In the genomic region with DNA sequence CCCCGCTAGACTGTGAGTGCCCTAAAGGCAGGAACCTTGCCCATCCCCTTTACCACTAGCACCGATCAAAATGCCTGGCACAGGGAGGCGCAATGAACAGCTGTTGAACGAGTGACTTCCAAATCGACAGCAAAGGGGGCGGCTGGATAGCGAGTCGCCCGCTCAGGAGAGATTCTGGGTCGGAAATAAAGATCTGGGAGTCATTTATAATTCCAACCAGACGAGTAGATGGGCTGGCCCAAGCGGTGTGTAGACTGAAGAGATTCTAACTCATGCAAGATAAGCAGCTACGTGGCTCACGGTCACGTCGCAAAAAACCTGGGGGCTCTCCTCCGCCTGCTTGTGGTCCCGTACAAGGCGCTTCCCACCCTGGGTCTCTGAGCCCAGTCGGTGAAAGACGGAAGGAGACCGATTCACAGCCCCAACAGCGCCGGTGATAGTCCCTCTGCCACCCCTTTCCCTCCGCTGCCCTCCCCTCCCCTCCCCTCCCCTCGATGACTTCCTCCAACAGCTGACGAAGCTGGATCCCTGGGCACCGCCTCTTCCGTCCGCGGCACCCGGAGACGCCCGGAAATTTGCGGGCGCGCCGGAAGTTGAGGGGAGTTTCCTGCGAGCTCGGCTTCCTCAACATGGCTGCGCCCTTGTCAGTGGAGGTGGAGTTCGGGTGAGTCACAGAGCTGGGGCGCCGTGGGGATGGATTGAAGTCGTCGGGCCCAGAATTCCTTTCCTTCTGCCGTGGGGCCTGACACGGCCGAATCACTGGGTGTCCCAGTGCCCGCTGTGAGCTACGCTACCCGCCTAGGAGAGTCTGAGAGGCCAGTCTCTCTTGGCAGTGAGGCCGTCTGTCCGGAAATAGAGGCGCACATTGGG, we compare ENCODE assay signal across 8 cellular contexts. TPM values are rescaled to one million over a fixed set of nuclear protein-coding genes. Genes with fewer than 3 reads are reported as not detected.
A peak's percentile ranks its signal among the peaks of the same experiment; 100 is the strongest.
DNase-seq lines count a peak whose midpoint lies in the region; ATAC-seq and TF ChIP-seq lines count a peak whose summit lies in the region.

URM1 (plus strand) TSS at position 623 of the 870 bp plus-strand sequence; CDS start at position 630, 7 bp downstream.

- H3K27me3 ChIP-seq in hepatocyte, result no peaks in the 10 kb centered on the region

- peak within 1 kb of the TSS; percentile 49 for H2AFZ ChIP-seq in hepatocyte

- H3K9me2 ChIP-seq in hepatocyte (replicated peaks; ENCODE audit: insufficient read depth), result no peaks in the 10 kb centered on the region

- DNase-seq in NCI-H2081 treated with DMSO at 0.1 percent for 48 hours (lab: John Stamatoyannopoulos, UW) (peak; percentile 65), T1000 (lab: John Stamatoyannopoulos, UW) (peak; percentile 91), astrocyte of the hippocampus (ENCODE audit: low read depth, low spot score) (peak; percentile 99), hepatocyte (ENCODE audit: low spot score) (peak; percentile 97), retina (peak; percentile 94), cortex of kidney (lab: John Stamatoyannopoulos, UW) (no peak)

- peak within 1 kb of the TSS; percentile 93 for H3K27ac ChIP-seq in hepatocyte

- no peak for TF ChIP-seq CTCF in hepatocyte (IDR thresholded peaks at IDR 0.05; ENCODE audit: poor library complexity)

- H3K4me2 ChIP-seq in hepatocyte, result peak within 1 kb of the TSS; percentile 85

- 2% methylated on average over 49 of the region's 55 CpGs for WGBS in hepatocyte (ENCODE audit: low lambda C conversion rate, missing lambda C conversion rate)

- ATAC-seq in GM18511 (IDR thresholded peaks at IDR 0.05; ENCODE audit: unreplicated experiment) (peak; percentile 93), HG03039 (IDR thresholded peaks at IDR 0.05; ENCODE audit: unreplicated experiment) (peak; percentile 84)

- H3K9me3 ChIP-seq in hepatocyte (ENCODE audit: low read depth), result no peaks in the 10 kb centered on the region

- peaks cover 56% of the 10 kb centered on the region for H3K79me2 ChIP-seq in hepatocyte

- peak within 1 kb of the TSS; percentile 52 for H3K4me3 ChIP-seq in hepatocyte

- no peaks in the 10 kb centered on the region for H3K36me3 ChIP-seq in hepatocyte (replicated peaks; ENCODE audit: insufficient read depth, low read depth)

- H4K20me1 ChIP-seq in hepatocyte (ENCODE audit: insufficient read depth, poor library complexity, severe bottlenecking), result no peaks in the 10 kb centered on the region

- peaks cover 7% of the 10 kb centered on the region for H3K4me1 ChIP-seq in hepatocyte (ENCODE audit: insufficient read depth)

RNA-seq across cellular contexts. Expression of gene URM1, which starts in this region (rescaled TPM):
- total RNA-seq in hepatocyte, result 32.7 and 33.8 TPM in 2 replicates
- polyA plus RNA-seq in hepatocyte, result 55.7 and 66.7 TPM in 2 replicates
